ENCODE assay signal across 8 cellular contexts in genomic region chr16:63361032-63361624, GRCh38.
DNase-seq lines count a peak whose midpoint lies in the region; ATAC-seq, FAIRE-seq and TF ChIP-seq lines count a peak whose summit lies in the region.

No MANE protein-coding gene starts in this region.

- intact Hi-C loops in Calu3 (cut with micrococcal nuclease; ENCODE audit: unreplicated experiment): loop anchor here (1.0 to 2.0 kb wide), 2 partner anchors 690 to 1757 kb away; no protein-coding TSS in a partner anchor
- intact Hi-C loops in CD8-positive, alpha-beta T cell (cut with DNase I, micrococcal nuclease): no loop called here

- H3K9me3 ChIP-seq in OCI-LY1 (ENCODE audit: low read length): no peaks in the 10 kb centered on the region
- H3K9me3 ChIP-seq in CD8-positive, alpha-beta T cell (ENCODE audit: low read length): no peaks in the 10 kb centered on the region

- H3K9me2 ChIP-seq in OCI-LY1 (ENCODE audit: low read depth, low read length): no peaks in the 10 kb centered on the region

- no peaks in the 10 kb centered on the region for H3K36me3 Mint-ChIP-seq in Calu3 (ENCODE audit: insufficient read depth, unreplicated experiment)
- H3K36me3 Mint-ChIP-seq in CD8-positive, alpha-beta T cell: no peaks in the 10 kb centered on the region

- POLR2A ChIA-PET in CD8-positive, alpha-beta T cell (lab: Charles Lee): no interaction called here

- H3K27ac ChIP-seq in OCI-LY1 (ENCODE audit: low read depth, low read length, poor library complexity, severe bottlenecking): no peak overlapping the region
- no peak overlapping the region for H3K27ac ChIP-seq in CD8-positive, alpha-beta T cell (ENCODE audit: low read depth, low read length)

- no TSS peak for BruUV-seq in Calu3 (replicated peaks; lab: Mats Ljungman, UMichigan)

- H3K9me3 Mint-ChIP-seq in Calu3 (ENCODE audit: low read depth, unreplicated experiment): peaks cover 4% of the 10 kb centered on the region
- H3K9me3 Mint-ChIP-seq in CD8-positive, alpha-beta T cell: peaks cover 14% of the 10 kb centered on the region

- ATAC-seq in GM19395 (IDR thresholded peaks at IDR 0.05; ENCODE audit: unreplicated experiment): peak; percentile 88
- ATAC-seq in HG03460 (IDR thresholded peaks at IDR 0.05; ENCODE audit: unreplicated experiment): peak; percentile 62
- ATAC-seq in CD8-positive, alpha-beta T cell: no peak

- no peak overlapping the region for H3K4me3 ChIP-seq in OCI-LY1 (ENCODE audit: low read depth, low read length, poor library complexity, severe bottlenecking)
- no peak overlapping the region for H3K4me3 ChIP-seq in CD8-positive, alpha-beta T cell (ENCODE audit: low read depth, low read length)

- H2AFZ ChIP-seq in OCI-LY1 (ENCODE audit: low read length): no peak overlapping the region

- H3K4me2 ChIP-seq in OCI-LY1 (ENCODE audit: low read length): no peak overlapping the region

- H3K4me1 Mint-ChIP-seq in Calu3 (ENCODE audit: low read depth, unreplicated experiment): no peaks in the 10 kb centered on the region
- no peaks in the 10 kb centered on the region for H3K4me1 Mint-ChIP-seq in CD8-positive, alpha-beta T cell (ENCODE audit: low read depth)

- CTCF ChIA-PET in Calu3 (lab: Charles Lee): no interaction called here
- CTCF ChIA-PET in CD8-positive, alpha-beta T cell (lab: Charles Lee): interaction anchor here (0.7 kb wide), 1 partner anchor 15 kb away, joined by 3 read pairs; no protein-coding TSS in a partner anchor

- no peaks in the 10 kb centered on the region for H3K36me3 ChIP-seq in OCI-LY1 (ENCODE audit: insufficient read depth, low read length)
- H3K36me3 ChIP-seq in CD8-positive, alpha-beta T cell (ENCODE audit: insufficient read depth, low read length): no peaks in the 10 kb centered on the region

- FAIRE-seq in endometrium (lab: Jason Lieb, UNC): peak; percentile 96

- no peaks in the 10 kb centered on the region for H3K27me3 ChIP-seq in OCI-LY1 (ENCODE audit: insufficient read depth, low read length)
- no peaks in the 10 kb centered on the region for H3K27me3 ChIP-seq in CD8-positive, alpha-beta T cell (ENCODE audit: insufficient read depth, low read length)

- peak; percentile 23 for DNase-seq in Calu3
- DNase-seq in non-pigmented ciliary epithelial cell (ENCODE audit: low read depth): peak; percentile 30
- DNase-seq in ureter (ENCODE audit: low spot score): no peak
- no peak for DNase-seq in CD8-positive, alpha-beta T cell

- H3K27ac Mint-ChIP-seq in Calu3 (ENCODE audit: unreplicated experiment): no peak overlapping the region
- no peak overlapping the region for H3K27ac Mint-ChIP-seq in CD8-positive, alpha-beta T cell

- H3F3A ChIP-seq in OCI-LY1 (ENCODE audit: insufficient read depth, low read length): no peaks in the 10 kb centered on the region

- no peaks in the 10 kb centered on the region for H3K79me2 ChIP-seq in OCI-LY1 (ENCODE audit: insufficient read depth, low read length)

- H3K4me3 Mint-ChIP-seq in Calu3 (ENCODE audit: low read depth, unreplicated experiment): no peak overlapping the region
- H3K4me3 Mint-ChIP-seq in CD8-positive, alpha-beta T cell: no peak overlapping the region

- H3K27me3 Mint-ChIP-seq in Calu3 (ENCODE audit: unreplicated experiment): no peaks in the 10 kb centered on the region
- no peaks in the 10 kb centered on the region for H3K27me3 Mint-ChIP-seq in CD8-positive, alpha-beta T cell (ENCODE audit: low read depth)

- no peaks in the 10 kb centered on the region for H4K20me1 ChIP-seq in OCI-LY1 (ENCODE audit: insufficient read depth, low read length)

- H3K4me1 ChIP-seq in OCI-LY1 (ENCODE audit: insufficient read depth, low read length, severe bottlenecking): no peaks in the 10 kb centered on the region
- H3K4me1 ChIP-seq in CD8-positive, alpha-beta T cell (ENCODE audit: insufficient read depth, low read length): no peaks in the 10 kb centered on the region

- H3K9ac ChIP-seq in OCI-LY1 (ENCODE audit: low read length): no peak overlapping the region

- peak; percentile 72 for TF ChIP-seq CTCF in Calu3 (IDR thresholded peaks at IDR 0.05; ENCODE audit: unreplicated experiment)
- TF ChIP-seq CTCF in OCI-LY1 (IDR thresholded peaks at IDR 0.05; ENCODE audit: low read length): peak; percentile 82
- TF ChIP-seq CTCF in CD8-positive, alpha-beta T cell (IDR thresholded peaks at IDR 0.05): no peak

Comparison
In these comparisons a context has a peak if more than half of its experiments do, and no peak if none do; other contexts are left out.
1. DNase-seq: peak in Calu3 (single experiment) and non-pigmented ciliary epithelial cell (single experiment); none in ureter (single experiment) and CD8-positive, alpha-beta T cell (0 of 7).